In genomic region chr14:102760485-102761193, GRCh38 we compare ENCODE assay signal across 1 cellular context.
TF ChIP-seq lines count a peak whose summit lies in the region.

No MANE protein-coding gene starts in this region.

TF ChIP-seq in WTC11, 78 proteins besides CTCF, POLR2A, EP300 and RAD21 (continued from another document):
- peak; percentile 26; the same call in 1 of the 2 replicates for TF ChIP-seq USF1 (CRISPR knock-in tag; IDR thresholded peaks at IDR 0.05)
- no peak for TF ChIP-seq MXD4 (CRISPR knock-in tag; IDR thresholded peaks at IDR 0.05; ENCODE audit: borderline replicate concordance)
- TF ChIP-seq SP1 (CRISPR knock-in tag; conservative IDR thresholded peaks at IDR 0.05), result 0 out of 2 replicates have a peak, but pooled peaks have one; percentile 47
- 0 out of 2 replicates have a peak, but pooled peaks have one; percentile 39 for TF ChIP-seq ZNF121 (CRISPR knock-in tag; IDR thresholded peaks at IDR 0.05)
- TF ChIP-seq MAX (CRISPR knock-in tag; IDR thresholded peaks at IDR 0.05), result peak; percentile 66
- TF ChIP-seq IRF2 (CRISPR knock-in tag; IDR thresholded peaks at IDR 0.05; ENCODE audit: borderline replicate concordance, low read depth), result no peak
- 0 out of 2 replicates have a peak, but pooled peaks have one; percentile 45 for TF ChIP-seq ZNF232 (CRISPR knock-in tag; IDR thresholded peaks at IDR 0.05)
- no peak for TF ChIP-seq FOXJ3 (CRISPR knock-in tag; IDR thresholded peaks at IDR 0.05; ENCODE audit: borderline replicate concordance)
- 0 out of 2 replicates have a peak, but pooled peaks have one; percentile 16 for TF ChIP-seq FOXP1 (CRISPR knock-in tag; IDR thresholded peaks at IDR 0.05; ENCODE audit: borderline replicate concordance)
- TF ChIP-seq ARID4B (CRISPR knock-in tag; IDR thresholded peaks at IDR 0.05; ENCODE audit: borderline replicate concordance), result peak; percentile 31; the same call in 1 of the 2 replicates
- no peak for TF ChIP-seq ATF6 (CRISPR knock-in tag; IDR thresholded peaks at IDR 0.05)
- no peak for TF ChIP-seq TEAD4 (CRISPR knock-in tag; IDR thresholded peaks at IDR 0.05)
